Comparison of ENCODE assay signal across 1 cellular context in genomic region chr9:133135193-133135745, GRCh38.
TF ChIP-seq lines count a peak whose summit lies in the region.

No MANE protein-coding gene starts in this region.

TF ChIP-seq in GM12878, 131 proteins besides CTCF, POLR2A, EP300 and RAD21 (continued from another document):
- TF ChIP-seq, protein P1, sequence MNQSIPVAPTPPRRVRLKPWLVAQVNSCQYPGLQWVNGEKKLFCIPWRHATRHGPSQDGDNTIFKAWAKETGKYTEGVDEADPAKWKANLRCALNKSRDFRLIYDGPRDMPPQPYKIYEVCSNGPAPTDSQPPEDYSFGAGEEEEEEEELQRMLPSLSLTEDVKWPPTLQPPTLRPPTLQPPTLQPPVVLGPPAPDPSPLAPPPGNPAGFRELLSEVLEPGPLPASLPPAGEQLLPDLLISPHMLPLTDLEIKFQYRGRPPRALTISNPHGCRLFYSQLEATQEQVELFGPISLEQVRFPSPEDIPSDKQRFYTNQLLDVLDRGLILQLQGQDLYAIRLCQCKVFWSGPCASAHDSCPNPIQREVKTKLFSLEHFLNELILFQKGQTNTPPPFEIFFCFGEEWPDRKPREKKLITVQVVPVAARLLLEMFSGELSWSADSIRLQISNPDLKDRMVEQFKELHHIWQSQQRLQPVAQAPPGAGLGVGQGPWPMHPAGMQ (IDR thresholded peaks at IDR 0.05; ENCODE audit: borderline replicate concordance) = no peak
- TF ChIP-seq IKZF2 (IDR thresholded peaks at IDR 0.05) (no peak), ATF2 (IDR thresholded peaks at IDR 0.05; ENCODE audit: low read length) (no peak), SUPT20H (IDR thresholded peaks at IDR 0.05; ENCODE audit: borderline replicate concordance, control insufficient read depth, low read depth, low read length) (no peak), ESRRA (IDR thresholded peaks at IDR 0.05; ENCODE audit: low read length) (no peak), ZNF217 (IDR thresholded peaks at IDR 0.05) (no peak), NR2C1 (IDR thresholded peaks at IDR 0.05) (no peak)
- TF ChIP-seq, protein P2, sequence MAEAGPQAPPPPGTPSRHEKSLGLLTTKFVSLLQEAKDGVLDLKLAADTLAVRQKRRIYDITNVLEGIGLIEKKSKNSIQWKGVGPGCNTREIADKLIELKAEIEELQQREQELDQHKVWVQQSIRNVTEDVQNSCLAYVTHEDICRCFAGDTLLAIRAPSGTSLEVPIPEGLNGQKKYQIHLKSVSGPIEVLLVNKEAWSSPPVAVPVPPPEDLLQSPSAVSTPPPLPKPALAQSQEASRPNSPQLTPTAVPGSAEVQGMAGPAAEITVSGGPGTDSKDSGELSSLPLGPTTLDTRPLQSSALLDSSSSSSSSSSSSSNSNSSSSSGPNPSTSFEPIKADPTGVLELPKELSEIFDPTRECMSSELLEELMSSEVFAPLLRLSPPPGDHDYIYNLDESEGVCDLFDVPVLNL (IDR thresholded peaks at IDR 0.05; ENCODE audit: low read depth, low read length) = no peak
TF ChIP-seq in GM12878: peak in this region for 0.
